Comparison of ENCODE assay signal across 22 cellular contexts in the genomic region with DNA sequence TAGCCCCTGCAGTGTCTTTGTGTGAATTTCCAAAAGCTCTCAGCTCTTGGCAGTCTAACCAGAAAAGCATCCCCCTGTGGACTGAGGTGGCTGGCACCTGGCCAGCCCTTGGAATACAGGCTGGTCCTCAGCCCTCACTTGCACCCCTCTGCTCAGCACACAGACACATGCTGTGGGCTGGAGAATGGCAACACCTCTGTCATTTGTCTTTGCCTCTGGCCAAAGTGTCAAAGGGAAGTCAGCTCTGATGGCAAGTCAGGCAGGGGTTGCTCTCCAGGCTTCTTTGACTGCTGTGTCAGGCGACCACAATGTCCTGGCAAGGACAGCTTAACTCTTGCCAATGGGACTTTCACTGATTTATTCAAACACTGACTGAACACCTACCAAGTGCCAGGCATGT.
"Had no signal": no experiment of that assay in that cellular context is flagged by ENCODE, and none has a peak within 500 bp of the region (broad histone marks: within the 10 kb centered on the region; RNA-seq: fewer than 3 reads in every experiment).

No MANE protein-coding gene starts in this region.

- DNase-seq: activated CD4-positive, alpha-beta T cell treated with anti-CD3 and anti-CD28 coated beads, Interleukin-2, amount 10 ng/mL, durations not matched to agents 24 days and 14 days; activated CD4-positive, CD25-positive, alpha-beta regulatory T cell; activated CD8-positive, alpha-beta T cell treated with anti-CD3 and anti-CD28 coated beads for 36 hours; activated naive CD4-positive, alpha-beta T cell treated with Interleukin-2 at 50 U/mL for 16 hours; activated T-cell treated with anti-CD3 and anti-CD28 coated beads, Interleukin-2, amount 50 U/mL, for 1 hour; heart right ventricle; immature natural killer cell; kidney glomerular epithelial cell; mesenchymal stem cell; natural killer cell; stimulated activated CD4-positive, alpha-beta T cell treated with anti-CD3 and anti-CD28 coated beads, Interleukin-4, amount 100 ng/mL, for 1 hour; T-cell; T-helper 9 cell; testis; upper lobe of right lung had no signal

- ATAC-seq: activated CD8-positive, alpha-beta T cell treated with anti-CD3 and anti-CD28 coated beads for 36 hours; activated T-helper 17 cell treated with anti-CD3 and anti-CD28 coated beads, Interleukin-2, amount 50 U/mL, for 72 hours; esophagus mucosa; heart right ventricle; natural killer cell; sciatic nerve; stimulated activated memory B cell treated with anti-CD40 and anti-IgM and Interleukin-4, amounts not matched to agents 10 μg/mL and 1 μg/mL and 100 μg/mL, for 72 hours; T-cell; upper lobe of right lung had no signal

- H3K9me3 Mint-ChIP-seq: activated CD4-positive, alpha-beta T cell treated with anti-CD3 and anti-CD28 coated beads, Interleukin-2, amount 10 ng/mL, durations not matched to agents 24 days and 14 days; activated CD8-positive, alpha-beta T cell treated with anti-CD3 and anti-CD28 coated beads for 36 hours; stimulated activated memory B cell treated with anti-CD40 and anti-IgM and Interleukin-4, amounts not matched to agents 10 μg/mL and 1 μg/mL and 100 μg/mL, for 72 hours had no signal

- H3K27me3 ChIP-seq: heart right ventricle, testis, upper lobe of right lung had no signal

- H3K4me3 Mint-ChIP-seq: activated CD4-positive, alpha-beta T cell treated with anti-CD3 and anti-CD28 coated beads, Interleukin-2, amount 10 ng/mL, durations not matched to agents 24 days and 14 days; activated CD8-positive, alpha-beta T cell treated with anti-CD3 and anti-CD28 coated beads for 36 hours; activated T-helper 17 cell treated with anti-CD3 and anti-CD28 coated beads, Interleukin-2, amount 50 U/mL, for 72 hours; central memory CD8-positive, alpha-beta T cell; immature natural killer cell; natural killer cell; stimulated activated memory B cell treated with anti-CD40 and anti-IgM and Interleukin-4, amounts not matched to agents 10 μg/mL and 1 μg/mL and 100 μg/mL, for 72 hours; T-cell had no signal

- H3K36me3 ChIP-seq: heart right ventricle, upper lobe of right lung had no signal

- H3K4me3 ChIP-seq: coronary artery, heart right ventricle, smooth muscle cell, testis, upper lobe of right lung had no signal

- H3K36me3 Mint-ChIP-seq: immature natural killer cell; natural killer cell; stimulated activated memory B cell treated with anti-CD40 and anti-IgM and Interleukin-4, amounts not matched to agents 10 μg/mL and 1 μg/mL and 100 μg/mL, for 72 hours; T-cell had no signal

- H3K9me3 ChIP-seq: testis, upper lobe of right lung had no signal

- H3K27ac Mint-ChIP-seq: activated CD4-positive, alpha-beta T cell treated with anti-CD3 and anti-CD28 coated beads, Interleukin-2, amount 10 ng/mL, durations not matched to agents 24 days and 14 days; activated CD8-positive, alpha-beta T cell treated with anti-CD3 and anti-CD28 coated beads for 36 hours; activated T-helper 17 cell treated with anti-CD3 and anti-CD28 coated beads, Interleukin-2, amount 50 U/mL, for 72 hours; immature natural killer cell; natural killer cell; stimulated activated memory B cell treated with anti-CD40 and anti-IgM and Interleukin-4, amounts not matched to agents 10 μg/mL and 1 μg/mL and 100 μg/mL, for 72 hours had no signal

- H3K4me1 Mint-ChIP-seq: activated CD4-positive, alpha-beta T cell treated with anti-CD3 and anti-CD28 coated beads, Interleukin-2, amount 10 ng/mL, durations not matched to agents 24 days and 14 days; activated T-helper 17 cell treated with anti-CD3 and anti-CD28 coated beads, Interleukin-2, amount 50 U/mL, for 72 hours; central memory CD8-positive, alpha-beta T cell; immature natural killer cell; natural killer cell; stimulated activated memory B cell treated with anti-CD40 and anti-IgM and Interleukin-4, amounts not matched to agents 10 μg/mL and 1 μg/mL and 100 μg/mL, for 72 hours; T-cell had no signal
